8 cellular contexts compared by ENCODE assay signal in the genomic region with DNA sequence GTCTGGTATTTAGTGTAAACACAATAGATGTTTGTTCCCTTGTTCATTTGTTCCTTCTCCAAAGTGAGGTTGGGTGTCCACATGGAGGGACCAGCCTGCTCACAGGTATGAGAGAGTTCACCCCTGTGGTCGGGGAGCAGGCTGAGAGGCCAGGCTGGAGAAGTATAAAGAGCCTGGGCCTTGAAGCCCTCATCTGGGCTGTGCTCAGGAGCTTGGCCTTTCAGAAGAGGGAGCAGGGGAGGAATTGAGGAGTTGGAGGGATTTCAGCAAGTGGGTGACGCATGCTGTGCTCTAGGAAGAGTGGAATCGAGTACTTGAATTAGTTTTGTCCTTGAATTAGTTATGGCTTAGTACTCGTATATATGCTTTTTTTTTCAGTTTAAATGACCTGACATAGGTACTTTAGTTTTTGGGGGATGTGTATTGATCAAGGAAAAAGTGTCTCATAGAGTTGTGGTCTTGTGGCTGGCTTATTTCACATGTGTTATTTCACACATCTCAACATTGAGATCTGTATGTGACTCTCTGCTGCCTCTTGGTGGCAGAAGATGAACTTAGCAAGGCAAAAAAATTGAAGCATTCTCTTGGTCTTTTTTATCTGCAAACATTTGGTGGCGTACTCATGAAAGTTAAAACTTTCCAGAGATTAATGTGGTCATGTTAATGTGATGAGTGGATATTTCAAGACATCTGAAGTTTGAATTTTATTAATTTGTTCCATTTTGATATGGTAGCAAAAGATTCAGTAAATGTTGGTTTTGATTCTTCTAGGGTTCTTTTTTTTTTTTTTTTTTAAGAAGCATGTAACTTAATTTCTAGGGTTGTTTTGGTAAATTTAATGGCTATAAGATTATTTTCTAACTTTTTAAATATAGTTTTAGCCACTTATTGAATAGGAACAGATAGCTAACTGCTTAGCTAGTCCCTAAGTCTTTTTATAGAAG. TPM values are rescaled to one million over a fixed set of nuclear protein-coding genes. Genes with fewer than 3 reads are reported as not detected.
A peak's percentile ranks its signal among the peaks of the same experiment; 100 is the strongest.
DNase-seq lines count a peak whose midpoint lies in the region; ATAC-seq, FAIRE-seq and TF ChIP-seq lines count a peak whose summit lies in the region.

No MANE protein-coding gene starts in this region.

- no peak for FAIRE-seq in urothelium cell line (lab: Jason Lieb, UNC)

- peaks cover 4% of the 10 kb centered on the region for H3K4me1 Mint-ChIP-seq in CD14-positive monocyte
- peaks cover 14% of the 10 kb centered on the region for H3K4me1 Mint-ChIP-seq in activated CD4-positive, alpha-beta T cell treated with anti-CD3 and anti-CD28 coated beads, Interleukin-2, amount 10 ng/mL, durations not matched to agents 24 days and 14 days
- H3K4me1 Mint-ChIP-seq in endothelial cell (ENCODE audit: unreplicated experiment), result no peaks in the 10 kb centered on the region

- no peaks in the 10 kb centered on the region for H3K9me3 ChIP-seq in mucosa of descending colon

- no peak overlapping the region for H3K4me3 Mint-ChIP-seq in CD14-positive monocyte
- no peak overlapping the region for H3K4me3 Mint-ChIP-seq in activated CD4-positive, alpha-beta T cell treated with anti-CD3 and anti-CD28 coated beads, Interleukin-2, amount 10 ng/mL, durations not matched to agents 24 days and 14 days
- no peak overlapping the region for H3K4me3 Mint-ChIP-seq in endothelial cell (ENCODE audit: unreplicated experiment)

- intact Hi-C loops in CD14-positive monocyte (cut with micrococcal nuclease) (no loop called here), mucosa of descending colon (cut with DNase I, micrococcal nuclease) (no loop called here)
- intact Hi-C loops in activated CD4-positive, alpha-beta T cell treated with anti-CD3 and anti-CD28 coated beads, Interleukin-2, amount 10 ng/mL, durations not matched to agents 24 days and 14 days (cut with micrococcal nuclease), result loop anchor here (1.0 to 5.0 kb wide), 4 partner anchors 54 to 424 kb away; partner anchors contain the start of genes MYCBP2 and SLAIN1

- ATAC-seq in GM18517 (IDR thresholded peaks at IDR 0.05; ENCODE audit: unreplicated experiment) (peak; percentile 84), HG03025 (IDR thresholded peaks at IDR 0.05; ENCODE audit: low FRiP score, unreplicated experiment) (peak; percentile 68), mucosa of descending colon (peak; percentile 49)

- H3K27me3 Mint-ChIP-seq in CD14-positive monocyte (ENCODE audit: low read depth in 3 of 3) (peaks cover 0 to 1% (median 0%) of the 10 kb centered on the region in 3 donors), endothelial cell (ENCODE audit: unreplicated experiment) (no peaks in the 10 kb centered on the region)
- no peaks in the 10 kb centered on the region for H3K27me3 Mint-ChIP-seq in activated CD4-positive, alpha-beta T cell treated with anti-CD3 and anti-CD28 coated beads, Interleukin-2, amount 10 ng/mL, durations not matched to agents 24 days and 14 days

- H3K36me3 Mint-ChIP-seq in CD14-positive monocyte (peaks cover 9 to 12% of the 10 kb centered on the region in 2 donors), endothelial cell (ENCODE audit: low read depth, unreplicated experiment) (no peaks in the 10 kb centered on the region)
- peaks cover 14% of the 10 kb centered on the region for H3K36me3 Mint-ChIP-seq in activated CD4-positive, alpha-beta T cell treated with anti-CD3 and anti-CD28 coated beads, Interleukin-2, amount 10 ng/mL, durations not matched to agents 24 days and 14 days (ENCODE audit: low read depth)

- H3K27ac Mint-ChIP-seq in CD14-positive monocyte, result no peak overlapping the region
- H3K27ac Mint-ChIP-seq in activated CD4-positive, alpha-beta T cell treated with anti-CD3 and anti-CD28 coated beads, Interleukin-2, amount 10 ng/mL, durations not matched to agents 24 days and 14 days, result peak overlapping the region; percentile 69
- H3K27ac Mint-ChIP-seq in endothelial cell (ENCODE audit: unreplicated experiment), result no peak overlapping the region

- DNase-seq in CD14-positive monocyte (ENCODE audit: low spot score) (no peak), NCI-H2029 treated with DMSO at 0.1 percent for 48 hours (lab: John Stamatoyannopoulos, UW) (peak; percentile 0), endothelial cell (ENCODE audit: low spot score) (peak; percentile 42), mucosa of descending colon (peak in 1 of 3 donors; percentile 40), urothelium cell line (ENCODE audit: low spot score) (peak; percentile 26)
- peak; percentile 87 for DNase-seq in activated CD4-positive, alpha-beta T cell treated with anti-CD3 and anti-CD28 coated beads, Interleukin-2, amount 10 ng/mL, durations not matched to agents 24 days and 14 days

- TF ChIP-seq CTCF in CD14-positive monocyte (IDR thresholded peaks at IDR 0.05) (peak; percentile 81), endothelial cell (IDR thresholded peaks at IDR 0.05; ENCODE audit: unreplicated experiment) (peak; percentile 66), mucosa of descending colon (IDR thresholded peaks at IDR 0.05) (peak; percentile 47)

- no peak overlapping the region for H3K4me3 ChIP-seq in mucosa of descending colon

- no peaks in the 10 kb centered on the region for H3K36me3 ChIP-seq in mucosa of descending colon (ENCODE audit: low read depth)

- H3K9me3 Mint-ChIP-seq in CD14-positive monocyte (peaks cover 0 to 2% (median 0%) of the 10 kb centered on the region in 7 donors), endothelial cell (ENCODE audit: unreplicated experiment) (no peaks in the 10 kb centered on the region)
- no peaks in the 10 kb centered on the region for H3K9me3 Mint-ChIP-seq in activated CD4-positive, alpha-beta T cell treated with anti-CD3 and anti-CD28 coated beads, Interleukin-2, amount 10 ng/mL, durations not matched to agents 24 days and 14 days

- H3K4me1 ChIP-seq in mucosa of descending colon (ENCODE audit: low read depth), result no peaks in the 10 kb centered on the region

RNA-seq across cellular contexts. Expression of gene SLAIN1, which starts 54.3 kb away (rescaled TPM):
- under 1 TPM; 0.43 to 0.75 TPM for polyA plus RNA-seq in CD14-positive monocyte
- 28.7 and 29.1 TPM in 2 replicates for total RNA-seq in activated CD4-positive, alpha-beta T cell treated with anti-CD3 and anti-CD28 coated beads, Interleukin-2, amount 10 ng/mL, durations not matched to agents 24 days and 14 days
- total RNA-seq in endothelial cell (ENCODE audit: unreplicated experiment), result 7.4 TPM
- total RNA-seq in mucosa of descending colon, result 10 to 100 TPM in 1 of 3 donors, 1 to 10 TPM in 2; 1.6 to 10.3 (median 2.9) TPM
